Comparison of ENCODE assay signal across 20 cellular contexts in the genomic region with DNA sequence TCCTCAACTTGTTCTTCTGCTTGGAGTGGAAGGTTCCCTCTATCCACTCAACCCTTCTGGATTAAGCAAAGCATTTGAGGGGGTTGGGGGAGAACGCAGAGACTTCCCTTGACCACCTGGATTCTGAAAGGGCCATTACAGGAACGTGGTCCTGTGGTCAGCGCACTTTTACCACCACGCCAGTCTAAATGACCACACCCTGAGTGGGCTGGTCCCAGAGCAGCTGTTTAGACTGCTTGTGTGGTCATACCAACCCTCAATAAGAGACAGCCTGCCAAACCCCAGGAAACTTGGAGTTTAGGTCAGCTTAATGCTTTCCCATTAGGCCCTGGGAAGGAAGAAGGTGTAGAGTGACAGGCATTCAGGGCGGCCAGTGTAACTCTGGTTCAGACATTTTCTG.
DNase-seq lines count a peak whose midpoint lies in the region; ATAC-seq and TF ChIP-seq lines count a peak whose summit lies in the region.
"Had no signal": no experiment of that assay in that cellular context is flagged by ENCODE, and none has a peak within 500 bp of the region (broad histone marks: within the 10 kb centered on the region; RNA-seq: fewer than 3 reads in every experiment).

No MANE protein-coding gene starts in this region.

- H3K4me3 ChIP-seq in left ventricle myocardium inferior = no peak overlapping the region
- H3K4me3 ChIP-seq: BLaER1 treated with 17β-estradiol and CSF1 and Interleukin-3, amounts not matched to agents 10 nM and 100 nM; right lobe of liver; thyroid gland had no signal

- H3K4me3 Mint-ChIP-seq in stimulated activated memory B cell treated with anti-CD40 and anti-IgM and Interleukin-4, amounts not matched to agents 10 μg/mL and 1 μg/mL and 100 μg/mL, for 72 hours = no peak overlapping the region

- H3K27ac Mint-ChIP-seq in stimulated activated memory B cell treated with anti-CD40 and anti-IgM and Interleukin-4, amounts not matched to agents 10 μg/mL and 1 μg/mL and 100 μg/mL, for 72 hours = peak overlapping the region; percentile 49

- no peaks in the 10 kb centered on the region for H3K27me3 Mint-ChIP-seq in stimulated activated memory B cell treated with anti-CD40 and anti-IgM and Interleukin-4, amounts not matched to agents 10 μg/mL and 1 μg/mL and 100 μg/mL, for 72 hours

- H3K9me3 ChIP-seq in left ventricle myocardium inferior (replicated peaks) = peaks cover 23% of the 10 kb centered on the region
- H3K9me3 ChIP-seq: neutrophil, right lobe of liver, thyroid gland had no signal

- H3K9me3 Mint-ChIP-seq in stimulated activated memory B cell treated with anti-CD40 and anti-IgM and Interleukin-4, amounts not matched to agents 10 μg/mL and 1 μg/mL and 100 μg/mL, for 72 hours = peaks cover 16% of the 10 kb centered on the region

- H3K36me3 ChIP-seq in left ventricle myocardium inferior = no peaks in the 10 kb centered on the region
- H3K36me3 ChIP-seq: BLaER1 treated with 17β-estradiol and CSF1 and Interleukin-3, amounts not matched to agents 10 nM and 100 nM; neutrophil; right lobe of liver; thyroid gland had no signal

- H3K36me3 Mint-ChIP-seq in stimulated activated memory B cell treated with anti-CD40 and anti-IgM and Interleukin-4, amounts not matched to agents 10 μg/mL and 1 μg/mL and 100 μg/mL, for 72 hours = peaks cover 14% of the 10 kb centered on the region

- peaks cover 35% of the 10 kb centered on the region for H3K27me3 ChIP-seq in left ventricle myocardium inferior (ENCODE audit: low read depth)
- H3K27me3 ChIP-seq: BLaER1 treated with 17β-estradiol and CSF1 and Interleukin-3, amounts not matched to agents 10 nM and 100 nM; neutrophil; right lobe of liver; thyroid gland had no signal

- no peak for TF ChIP-seq CTCF in left ventricle myocardium inferior (IDR thresholded peaks at IDR 0.05; ENCODE audit: borderline replicate concordance)

- H3K4me1 ChIP-seq in left ventricle myocardium inferior = no peaks in the 10 kb centered on the region
- H3K4me1 ChIP-seq: right lobe of liver, thyroid gland had no signal

- H3K27ac ChIP-seq in left ventricle myocardium inferior (replicated peaks) = no peak overlapping the region
- H3K27ac ChIP-seq: epithelial cell of prostate, HL-60, neutrophil, right lobe of liver, thyroid gland had no signal

- ATAC-seq in stimulated activated memory B cell treated with anti-CD40 and anti-IgM and Interleukin-4, amounts not matched to agents 10 μg/mL and 1 μg/mL and 100 μg/mL, for 72 hours = no peak
- ATAC-seq in HG02588 (IDR thresholded peaks at IDR 0.05; ENCODE audit: unreplicated experiment) = no peak
- ATAC-seq in esophagus mucosa = no peak

- intact Hi-C loops in left ventricle myocardium inferior (cut with micrococcal nuclease) = no loop called here

- peaks cover 41% of the 10 kb centered on the region for H3K4me1 Mint-ChIP-seq in stimulated activated memory B cell treated with anti-CD40 and anti-IgM and Interleukin-4, amounts not matched to agents 10 μg/mL and 1 μg/mL and 100 μg/mL, for 72 hours

- DNase-seq in LHCN-M2 (ENCODE audit: low read depth) = peak; percentile 96
- peak; percentile 27 for DNase-seq in UCSD-AML1 (lab: John Stamatoyannopoulos, UW; ENCODE audit: unreplicated experiment)
- DNase-seq in left ventricle myocardium inferior = peak; percentile 20
- DNase-seq in NCI-H1048 (lab: John Stamatoyannopoulos, UW) = no peak
- DNase-seq: activated CD4-positive, alpha-beta T cell treated with anti-CD3 and anti-CD28 coated beads for 1 hour; activated gamma-delta T cell treated with Interleukin-2 at 50 U/mL for 16 hours; KBM-7; NCI-H1417 treated with DMSO at 0.1 percent for 48 hours; right lobe of liver; SHP77; stimulated activated CD4-positive, alpha-beta T cell treated with anti-CD3 and anti-CD28 coated beads, Interleukin-4, amount 100 ng/mL, for 4 hours; T-helper 2 cell had no signal
